Comparison of ENCODE assay signal across 26 cellular contexts in genomic region chr20:4550740-4551139, GRCh38.
DNase-seq lines count a peak whose midpoint lies in the region; ATAC-seq, FAIRE-seq and TF ChIP-seq lines count a peak whose summit lies in the region.
"Had no signal": no experiment of that assay in that cellular context is flagged by ENCODE, and none has a peak within 500 bp of the region (broad histone marks: within the 10 kb centered on the region; RNA-seq: fewer than 3 reads in every experiment).

No MANE protein-coding gene starts in this region.

- no peak overlapping the region for H3K9ac ChIP-seq in HCT116 (ENCODE audit: low read length)
- H3K9ac ChIP-seq: neural progenitor cell had no signal

- no peaks in the 10 kb centered on the region for H3K9me3 ChIP-seq in HCT116 (ENCODE audit: control insufficient read depth in 1 of 2, insufficient read depth in 1 of 2, low read depth in 1 of 2, low read length in 2 of 2)
- H3K9me3 ChIP-seq in small intestine (ENCODE audit: control insufficient read depth, low read depth) = no peaks in the 10 kb centered on the region
- H3K9me3 ChIP-seq: mucosa of descending colon had no signal

- TF ChIP-seq POLR2A in HCT116 (IDR thresholded peaks at IDR 0.05; ENCODE audit: borderline replicate concordance, extremely low read depth, insufficient read depth, insufficient read length) = no peak

- H3K9me2 ChIP-seq in HCT116 (ENCODE audit: insufficient read depth) = no peaks in the 10 kb centered on the region

- H3K27ac ChIP-seq in HCT116 (ENCODE audit: low read depth, low read length) = no peak overlapping the region
- H3K27ac ChIP-seq in small intestine (ENCODE audit: low read depth in 1 of 2, low read length in 1 of 2) = no peak overlapping the region
- H3K27ac ChIP-seq: body of pancreas, left ventricle myocardium inferior, neural progenitor cell, stomach had no signal

- intact Hi-C loops in HCT116 (cut with micrococcal nuclease) = no loop called here

- H3K36me3 ChIP-seq in HCT116 (ENCODE audit: control insufficient read depth in 1 of 2, insufficient read depth in 2 of 2, low read length in 2 of 2) (no peaks in the 10 kb centered on the region), small intestine (ENCODE audit: control insufficient read depth in 2 of 2, insufficient read depth in 2 of 2, low read length in 2 of 2) (no peaks in the 10 kb centered on the region)
- H3K36me3 ChIP-seq: left ventricle myocardium inferior, neural progenitor cell, stomach had no signal

- FAIRE-seq in small intestine (lab: Jason Lieb, UNC) (no peak), GM19239 (lab: Jason Lieb, UNC) (no peak)

- CTCF ChIA-PET in HCT116 (lab: Charles Lee) = no interaction called here

- peaks cover 28 to 81% of the 10 kb centered on the region in 2 experiments for H3K4me1 ChIP-seq in HCT116 (ENCODE audit: control insufficient read depth in 1 of 2, insufficient read depth in 2 of 2, low read length in 2 of 2)
- H3K4me1 ChIP-seq in small intestine (ENCODE audit: control insufficient read depth in 2 of 2, insufficient read depth in 1 of 2, low read depth in 1 of 2, low read length in 1 of 2) = peaks cover 4 to 5% of the 10 kb centered on the region in 2 donors
- H3K4me1 ChIP-seq: body of pancreas, left ventricle myocardium inferior, stomach had no signal

- RAD21 ChIA-PET in HCT116 (lab: Charles Lee; ENCODE audit: low non-redundant PET in 1 of 2, low total read pairs in 2 of 2, uncharacterized antibody in 2 of 2, unreplicated experiment in 2 of 2) = no interaction called here

- 74 to 83% (median 79%) methylated on average over 1 of the region's 1 CpG for WGBS in small intestine, 3 donors

- H3K4me2 ChIP-seq in HCT116 (ENCODE audit: low read length) = peak overlapping the region; percentile 55
- H3K4me2 ChIP-seq: neural progenitor cell had no signal

- no peak overlapping the region for H2AFZ ChIP-seq in HCT116 (ENCODE audit: low read depth, low read length, poor library complexity, severe bottlenecking)
- H2AFZ ChIP-seq: neural progenitor cell had no signal

- TF ChIP-seq RAD21 in HCT116 (IDR thresholded peaks at IDR 0.05; ENCODE audit: low read depth) = no peak

- H3K4me3 ChIP-seq in HCT116 (replicated peaks in 1 of 2; ENCODE audit: low read depth in 1 of 2, low read length in 2 of 2) = no peak overlapping the region
- H3K4me3 ChIP-seq in epithelial cell of esophagus (ENCODE audit: low read length) = no peak overlapping the region
- no peak overlapping the region for H3K4me3 ChIP-seq in small intestine (ENCODE audit: low read depth in 1 of 2, low read length in 2 of 2)
- H3K4me3 ChIP-seq: body of pancreas, left ventricle myocardium inferior, mucosa of descending colon, neural progenitor cell, stomach had no signal

- POLR2A ChIA-PET in HCT116 (lab: Charles Lee) = no interaction called here

- no TSS peak for BruUV-seq in HCT116 (replicated peaks; lab: Mats Ljungman, UMichigan)

- no peaks in the 10 kb centered on the region for H3K79me2 ChIP-seq in HCT116 (ENCODE audit: insufficient read depth, low read length)

- H4K20me1 ChIP-seq in HCT116 (ENCODE audit: insufficient read depth) = no peaks in the 10 kb centered on the region

- no peaks in the 10 kb centered on the region for H3K27me3 ChIP-seq in HCT116 (ENCODE audit: insufficient read depth, low read length)
- H3K27me3 ChIP-seq in small intestine (ENCODE audit: control insufficient read depth in 2 of 2, insufficient read depth in 2 of 2, low read length in 2 of 2) = no peaks in the 10 kb centered on the region
- H3K27me3 ChIP-seq: body of pancreas, neural progenitor cell had no signal

- no peak for ATAC-seq in HCT116
- ATAC-seq in GM18517 (IDR thresholded peaks at IDR 0.05; ENCODE audit: unreplicated experiment) = no peak
- ATAC-seq: body of pancreas; effector memory CD8-positive, alpha-beta T cell; mucosa of descending colon had no signal

- TF ChIP-seq CTCF in HCT116 (IDR thresholded peaks at IDR 0.05 in 2 of 3, conservative IDR thresholded peaks at IDR 0.05 in 1 of 3; ENCODE audit: borderline replicate concordance in 1 of 3, insufficient read depth in 1 of 3, low read depth in 2 of 3, low read length in 2 of 3) (no peak), epithelial cell of esophagus (IDR thresholded peaks at IDR 0.05; ENCODE audit: insufficient read depth, low read depth, low read length, missing control alignments) (no peak)

- DNase-seq in HCT116 (ENCODE audit: low read depth, low spot score) = no peak
- peak; percentile 26 for DNase-seq in NCI-H460 (ENCODE audit: extremely low read depth, low read depth)
- peak; percentile 75 for DNase-seq in epithelial cell of esophagus (ENCODE audit: low read depth)
- DNase-seq in small intestine = peak; percentile 9
- DNase-seq in GM19239 (ENCODE audit: insufficient read length, low spot score) = no peak
- no peak for DNase-seq in D341Med (ENCODE audit: low spot score)
- DNase-seq: activated CD4-positive, alpha-beta T cell treated with anti-CD3 and anti-CD28 coated beads for 48 hours; activated CD8-positive, alpha-beta memory T cell treated with anti-CD3 and anti-CD28 coated beads, Interleukin-2, amount 50 U/mL, for 4 hours; activated naive CD8-positive, alpha-beta T cell treated with anti-CD3 and anti-CD28 coated beads, Interleukin-2, amount 10 ng/mL, durations not matched to agents 7 days and 5 days; body of pancreas; DMS79 treated with DMSO at 0.1 percent for 48 hours; effector memory CD8-positive, alpha-beta T cell; head of caudate nucleus; KG1; left ventricle myocardium inferior; mucosa of descending colon; NCI-H1048; NCI-H2081 treated with DMSO at 0.1 percent for 48 hours; NCI-H524; retina; stimulated activated CD4-positive, alpha-beta T cell treated with anti-CD3 and anti-CD28 coated beads, Interleukin-12 subunit alpha, Interleukin-12 subunit beta, amount 100 ng/mL, for 4 hours; stomach; T-helper 1 cell; trophoblast cell had no signal

TF ChIP-seq in HCT116, 20 proteins besides CTCF, POLR2A, EP300 and RAD21 (continues in another document):
- TF ChIP-seq REST (IDR thresholded peaks at IDR 0.05; ENCODE audit: low read depth) (no peak), TCF7L2 (IDR thresholded peaks at IDR 0.05; ENCODE audit: borderline replicate concordance, extremely low read depth, insufficient read depth, insufficient read length) (no peak), POLR2AphosphoS5 (IDR thresholded peaks at IDR 0.05; ENCODE audit: low read depth, low read length) (no peak), SP1 (IDR thresholded peaks at IDR 0.05; ENCODE audit: low read depth) (peak; percentile 49), CEBPB (IDR thresholded peaks at IDR 0.05; ENCODE audit: low read depth) (peak; percentile 33; the same call in 1 of the 2 replicates), ZNF274 (IDR thresholded peaks at IDR 0.05; ENCODE audit: low read depth, low read length) (no peak), EGR1 (IDR thresholded peaks at IDR 0.05; ENCODE audit: low read depth) (no peak), ZFX (IDR thresholded peaks at IDR 0.05) (no peak), CBX3 (IDR thresholded peaks at IDR 0.05; ENCODE audit: low read depth) (peak; percentile 66; the same call in 1 of the 2 replicates), FOSL1 (IDR thresholded peaks at IDR 0.05; ENCODE audit: low read depth) (peak; percentile 61), ZBTB33 (IDR thresholded peaks at IDR 0.05; ENCODE audit: extremely low read depth, insufficient replicate concordance, low read length) (no peak), YY1 (IDR thresholded peaks at IDR 0.05; ENCODE audit: extremely low read depth, insufficient replicate concordance, low read depth, low read length) (no peak), ATF3 (IDR thresholded peaks at IDR 0.05) (no peak), JUND (IDR thresholded peaks at IDR 0.05) (peak; percentile 39; the same call in 1 of the 2 replicates), EZH2 (IDR thresholded peaks at IDR 0.05) (no peak)

Comparison
In these comparisons a context has a peak if more than half of its experiments do, and no peak if none do; other contexts are left out.
1. DNase-seq: peak in NCI-H460 (single experiment), epithelial cell of esophagus (single experiment) and small intestine (single experiment); none in HCT116 (single experiment), GM19239 (single experiment) and D341Med (single experiment).